Comparison of ENCODE assay signal across 1 cellular context in genomic region chr19:1239796-1240737, GRCh38.
TF ChIP-seq lines count a peak whose summit lies in the region.

No MANE protein-coding gene starts in this region.

TF ChIP-seq in H1, 55 proteins besides CTCF, POLR2A, EP300 and RAD21:
- peak; percentile 75; the same call in 1 of the 2 replicates for TF ChIP-seq ATF3 (IDR thresholded peaks at IDR 0.05; ENCODE audit: insufficient read depth, low read depth, low read length)
- TF ChIP-seq GABPA (IDR thresholded peaks at IDR 0.05; ENCODE audit: borderline replicate concordance, insufficient read depth, low read length), result peak; percentile 75; the same call in 1 of the 2 replicates
- peak; percentile 38 for TF ChIP-seq KDM4A (IDR thresholded peaks at IDR 0.05; ENCODE audit: low read depth, low read length, severe bottlenecking)
- TF ChIP-seq SIN3A (conservative IDR thresholded peaks at IDR 0.05 in 1 of 2, IDR thresholded peaks at IDR 0.05 in 1 of 2; ENCODE audit: low read depth in 1 of 2, low read length in 2 of 2), result peak in 1 of 2 experiments; percentile 70; a peak in 2 of 4 replicates
- TF ChIP-seq HDAC2 (IDR thresholded peaks at IDR 0.05; ENCODE audit: borderline replicate concordance in 1 of 2, low read depth in 2 of 2, low read length in 2 of 2), result 0 out of 4 replicates have a peak, but pooled peaks of 1 of the 2 experiments have one; percentile 20
- TF ChIP-seq JUND (IDR thresholded peaks at IDR 0.05; ENCODE audit: low read length), result peak; percentile 95
- TF ChIP-seq MAX (IDR thresholded peaks at IDR 0.05), result peak; percentile 76
- TF ChIP-seq BRCA1 (IDR thresholded peaks at IDR 0.05; ENCODE audit: low read depth, low read length), result no peak; the same call in 1 of the 2 replicates
- no peak for TF ChIP-seq RBBP5 (IDR thresholded peaks at IDR 0.05; ENCODE audit: borderline replicate concordance, low read depth, low read length)
- TF ChIP-seq SRF (IDR thresholded peaks at IDR 0.05; ENCODE audit: low read depth, low read length), result peak; percentile 67
- 0 out of 2 replicates have a peak, but pooled peaks have one; percentile 26 for TF ChIP-seq JUN (IDR thresholded peaks at IDR 0.05; ENCODE audit: low read depth, low read length)
- TF ChIP-seq TCF12 (IDR thresholded peaks at IDR 0.05; ENCODE audit: low read depth, low read length), result 0 out of 2 replicates have a peak, but pooled peaks have one; percentile 37
- TF ChIP-seq FOSL1 (IDR thresholded peaks at IDR 0.05; ENCODE audit: insufficient read depth, low read depth, low read length), result peak; percentile 67; the same call in 1 of the 2 replicates
- peak; percentile 96 for TF ChIP-seq EGR1 (IDR thresholded peaks at IDR 0.05; ENCODE audit: borderline replicate concordance, low read depth, low read length)
- peak; percentile 73 for TF ChIP-seq ASH2L (IDR thresholded peaks at IDR 0.05; ENCODE audit: low read length)
- TF ChIP-seq TAF1 (IDR thresholded peaks at IDR 0.05; ENCODE audit: low read depth, low read length), result 0 out of 2 replicates have a peak, but pooled peaks have one; percentile 40
- TF ChIP-seq SIRT6 (IDR thresholded peaks at IDR 0.05; ENCODE audit: low read length), result no peak
- TF ChIP-seq, protein P1, sequence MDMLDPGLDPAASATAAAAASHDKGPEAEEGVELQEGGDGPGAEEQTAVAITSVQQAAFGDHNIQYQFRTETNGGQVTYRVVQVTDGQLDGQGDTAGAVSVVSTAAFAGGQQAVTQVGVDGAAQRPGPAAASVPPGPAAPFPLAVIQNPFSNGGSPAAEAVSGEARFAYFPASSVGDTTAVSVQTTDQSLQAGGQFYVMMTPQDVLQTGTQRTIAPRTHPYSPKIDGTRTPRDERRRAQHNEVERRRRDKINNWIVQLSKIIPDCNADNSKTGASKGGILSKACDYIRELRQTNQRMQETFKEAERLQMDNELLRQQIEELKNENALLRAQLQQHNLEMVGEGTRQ (IDR thresholded peaks at IDR 0.05; ENCODE audit: low read length), result peak; percentile 24
- peak; percentile 97 for TF ChIP-seq CREB1 (IDR thresholded peaks at IDR 0.05)
- TF ChIP-seq ATF2 (IDR thresholded peaks at IDR 0.05; ENCODE audit: low read length), result no peak
- TF ChIP-seq NRF1 (IDR thresholded peaks at IDR 0.05; ENCODE audit: low read depth, low read length), result peak; percentile 76
- peak; percentile 69 for TF ChIP-seq CTBP2 (IDR thresholded peaks at IDR 0.05; ENCODE audit: borderline replicate concordance, insufficient read depth, insufficient read length, low read length)
- TF ChIP-seq KDM1A (IDR thresholded peaks at IDR 0.05; ENCODE audit: borderline replicate concordance, low read length), result no peak
- peak; percentile 77 for TF ChIP-seq TAF7 (optimal IDR thresholded peaks at IDR 0.05; ENCODE audit: borderline replicate concordance, low read depth, low read length)
- peak; percentile 52; the same call in 1 of the 2 replicates for TF ChIP-seq SP1 (IDR thresholded peaks at IDR 0.05; ENCODE audit: low read depth, low read length)
